In the genomic region with DNA sequence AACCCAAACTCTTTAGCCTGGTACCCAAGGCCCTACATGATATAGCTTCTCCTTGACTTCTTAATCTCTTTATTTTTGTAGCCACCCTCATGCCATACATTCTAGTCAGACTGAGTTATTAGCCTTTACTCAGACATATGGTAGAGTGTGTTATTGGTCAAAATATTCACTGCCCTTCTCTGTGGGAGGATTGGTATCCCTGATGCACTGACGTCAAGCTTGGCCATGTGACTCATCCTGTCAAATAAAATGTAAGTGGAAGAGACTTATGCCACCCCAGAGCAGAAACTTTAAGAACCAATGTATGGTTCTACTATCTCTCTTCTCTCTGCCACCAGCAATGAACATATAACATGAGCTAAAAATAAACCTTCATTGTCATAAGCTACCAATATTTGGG, we compare ENCODE assay signal across 20 cellular contexts. TPM values are rescaled to one million over a fixed set of nuclear protein-coding genes. Genes with fewer than 3 reads are reported as not detected.
DNase-seq lines count a peak whose midpoint lies in the region; ATAC-seq lines count a peak whose summit lies in the region.
"Had no signal": no experiment of that assay in that cellular context is flagged by ENCODE, and none has a peak within 500 bp of the region (broad histone marks: within the 10 kb centered on the region; RNA-seq: fewer than 3 reads in every experiment).

No MANE protein-coding gene starts in this region.

- H3K27ac Mint-ChIP-seq in stimulated activated naive B cell treated with anti-CD40 and anti-IgM and Interleukin-4, amounts not matched to agents 10 μg/mL and 1 μg/mL and 100 μg/mL, for 72 hours = no peak overlapping the region
- H3K27ac Mint-ChIP-seq: CD4-positive, CD25-positive, alpha-beta regulatory T cell had no signal

- no peak for ATAC-seq in GM19328 (IDR thresholded peaks at IDR 0.05; ENCODE audit: unreplicated experiment)
- no peak for ATAC-seq in stimulated activated naive B cell treated with anti-CD40 and anti-IgM and Interleukin-4, amounts not matched to agents 10 μg/mL and 1 μg/mL and 100 μg/mL, for 72 hours (replicated peaks)
- ATAC-seq: SK-N-SH treated with all-trans-retinoic acid at 6 μM for 48 hours had no signal

- DNase-seq in EH (ENCODE audit: low read depth) (peak; percentile 67), HS-5 (ENCODE audit: low read depth) (peak; percentile 34), amniotic stem cell (lab: John Stamatoyannopoulos, UW) (peak; percentile 25), iris pigment epithelial cell (ENCODE audit: low read depth) (peak; percentile 34), T-helper 9 cell (no peak), mucosa of gallbladder (ENCODE audit: low spot score) (no peak)
- DNase-seq in stimulated activated naive B cell treated with anti-CD40 and anti-IgM and Interleukin-4, amounts not matched to agents 10 μg/mL and 1 μg/mL and 100 μg/mL, for 72 hours = no peak
- DNase-seq: Calu3; CD4-positive, CD25-positive, alpha-beta regulatory T cell; GDM1; KBM-7; NCI-H1048; NCI-H446 treated with DMSO at 0.1 percent for 48 hours; NCI-H748 treated with DMSO at 0.1 percent for 48 hours; PC-9; SHP77 had no signal

- no peak overlapping the region for H3K4me3 Mint-ChIP-seq in stimulated activated naive B cell treated with anti-CD40 and anti-IgM and Interleukin-4, amounts not matched to agents 10 μg/mL and 1 μg/mL and 100 μg/mL, for 72 hours
- H3K4me3 Mint-ChIP-seq: CD4-positive, CD25-positive, alpha-beta regulatory T cell had no signal

- H3K36me3 Mint-ChIP-seq in stimulated activated naive B cell treated with anti-CD40 and anti-IgM and Interleukin-4, amounts not matched to agents 10 μg/mL and 1 μg/mL and 100 μg/mL, for 72 hours = peaks cover 0 to 2% of the 10 kb centered on the region in 2 donors

- H3K9me3 Mint-ChIP-seq in stimulated activated naive B cell treated with anti-CD40 and anti-IgM and Interleukin-4, amounts not matched to agents 10 μg/mL and 1 μg/mL and 100 μg/mL, for 72 hours = peaks cover 0 to 3% of the 10 kb centered on the region in 2 donors

- H3K27me3 Mint-ChIP-seq in stimulated activated naive B cell treated with anti-CD40 and anti-IgM and Interleukin-4, amounts not matched to agents 10 μg/mL and 1 μg/mL and 100 μg/mL, for 72 hours = peaks cover 19 to 25% of the 10 kb centered on the region in 2 donors

- H3K4me1 Mint-ChIP-seq in stimulated activated naive B cell treated with anti-CD40 and anti-IgM and Interleukin-4, amounts not matched to agents 10 μg/mL and 1 μg/mL and 100 μg/mL, for 72 hours = peaks cover 10 to 13% of the 10 kb centered on the region in 2 donors

RNA-seq across cellular contexts. Expression of gene BEAN1, which starts 12.2 kb away (rescaled TPM):
- total RNA-seq in mucosa of gallbladder = 0.35 TPM
- total RNA-seq: A673; CD4-positive, CD25-positive, alpha-beta regulatory T cell had no signal

RNA-seq across cellular contexts. Expression of gene CDH5, which starts 48.4 kb away (rescaled TPM):
- total RNA-seq in mucosa of gallbladder = 23.0 TPM
- total RNA-seq: Calu3; CD4-positive, CD25-positive, alpha-beta regulatory T cell; H4 had no signal

Comparison
In these comparisons a context has a peak if more than half of its experiments do, and no peak if none do; other contexts are left out.
1. DNase-seq: peak in EH (single experiment), HS-5 (single experiment), amniotic stem cell (single experiment) and iris pigment epithelial cell (single experiment); none in stimulated activated naive B cell treated with anti-CD40 and anti-IgM and Interleukin-4, amounts not matched to agents 10 μg/mL and 1 μg/mL and 100 μg/mL, for 72 hours (single experiment), T-helper 9 cell (single experiment) and mucosa of gallbladder (single experiment).